9 cellular contexts compared by ENCODE assay signal in genomic region chr6:37965964-37966676, GRCh38.
DNase-seq lines count a peak whose midpoint lies in the region; ATAC-seq, FAIRE-seq and TF ChIP-seq lines count a peak whose summit lies in the region.
"Had no signal": no experiment of that assay in that cellular context is flagged by ENCODE, and none has a peak within 500 bp of the region (broad histone marks: within the 10 kb centered on the region; RNA-seq: fewer than 3 reads in every experiment).

No MANE protein-coding gene starts in this region.

- H3K4me1 ChIP-seq in RWPE2 (ENCODE audit: insufficient read depth, poor library complexity, severe bottlenecking) (peaks cover 14% of the 10 kb centered on the region), MM.1S (ENCODE audit: low read length) (no peaks in the 10 kb centered on the region)

- H2AFZ ChIP-seq in MM.1S (ENCODE audit: low read length): no peak overlapping the region

- ATAC-seq in RWPE2 (ENCODE audit: low read depth): peak; percentile 96
- no peak for ATAC-seq in HG02852 (IDR thresholded peaks at IDR 0.05; ENCODE audit: unreplicated experiment)
- ATAC-seq in HG03135 (IDR thresholded peaks at IDR 0.05; ENCODE audit: unreplicated experiment): no peak

- FAIRE-seq in GM12891 (lab: Jason Lieb, UNC): peak; percentile 67
- FAIRE-seq: TTC549 had no signal

- no peak overlapping the region for H3K9ac ChIP-seq in MM.1S (ENCODE audit: low read length)

- TF ChIP-seq POLR2A in GM12891 (IDR thresholded peaks at IDR 0.05; ENCODE audit: low read depth, low read length): no peak

- H3K79me2 ChIP-seq in MM.1S (ENCODE audit: low read length): no peaks in the 10 kb centered on the region

- H3K36me3 ChIP-seq in RWPE2 (ENCODE audit: low read depth) (no peaks in the 10 kb centered on the region), kidney epithelial cell (ENCODE audit: control insufficient read depth, insufficient read depth, low read length) (no peaks in the 10 kb centered on the region), MM.1S (replicated peaks; ENCODE audit: insufficient read depth, low read length) (no peaks in the 10 kb centered on the region)

- no peak overlapping the region for H3K4me2 ChIP-seq in MM.1S (ENCODE audit: low read depth, low read length)

- TF ChIP-seq CTCF in RWPE2 (IDR thresholded peaks at IDR 0.05; ENCODE audit: poor library complexity, severe bottlenecking) (no peak), kidney epithelial cell (IDR thresholded peaks at IDR 0.05; ENCODE audit: insufficient read depth, low read length, poor library complexity, severe bottlenecking) (no peak), MM.1S (IDR thresholded peaks at IDR 0.05; ENCODE audit: low read length) (no peak)

- no peak overlapping the region for H3K4me3 ChIP-seq in RWPE2 (ENCODE audit: severe bottlenecking)
- no peak overlapping the region for H3K4me3 ChIP-seq in kidney epithelial cell (ENCODE audit: low read depth, low read length)
- no peak overlapping the region for H3K4me3 ChIP-seq in MM.1S (ENCODE audit: low read length)

- no peaks in the 10 kb centered on the region for H3F3A ChIP-seq in MM.1S (ENCODE audit: insufficient read depth, low read length)

- H3K9me3 ChIP-seq in RWPE2 (ENCODE audit: severe bottlenecking) (no peaks in the 10 kb centered on the region), MM.1S (replicated peaks; ENCODE audit: insufficient read depth, low read length) (no peaks in the 10 kb centered on the region)

- no peaks in the 10 kb centered on the region for H3K9me2 ChIP-seq in MM.1S (replicated peaks; ENCODE audit: insufficient read depth, low read length)

- no peaks in the 10 kb centered on the region for H4K20me1 ChIP-seq in MM.1S (ENCODE audit: insufficient read depth, low read length)

- DNase-seq in GM12891 (ENCODE audit: insufficient read length, low spot score) (no peak), HCEC 1CT (peak; percentile 14), RWPE2 (ENCODE audit: low spot score) (no peak), kidney epithelial cell (ENCODE audit: low read depth) (peak; percentile 67), AG08396 (ENCODE audit: low spot score) (no peak), MM.1S (no peak)

- H3K27ac ChIP-seq in RWPE2 (ENCODE audit: poor library complexity, severe bottlenecking): peak overlapping the region; percentile 37
- H3K27ac ChIP-seq in MM.1S (ENCODE audit: low read length): no peak overlapping the region

- H3K27me3 ChIP-seq in RWPE2 (ENCODE audit: insufficient read depth, poor library complexity, severe bottlenecking) (no peaks in the 10 kb centered on the region), kidney epithelial cell (ENCODE audit: control insufficient read depth, insufficient read depth, low read length) (no peaks in the 10 kb centered on the region), MM.1S (replicated peaks; ENCODE audit: insufficient read depth, low read length) (no peaks in the 10 kb centered on the region)

TF ChIP-seq in GM12891, 5 proteins besides CTCF, POLR2A, EP300 and RAD21:
- TF ChIP-seq TAF1 (IDR thresholded peaks at IDR 0.05; ENCODE audit: low read depth, low read length): no peak
- peak; percentile 88 for TF ChIP-seq POU2F2 (IDR thresholded peaks at IDR 0.05; ENCODE audit: low read depth, low read length)
- no peak for TF ChIP-seq PAX5 (IDR thresholded peaks at IDR 0.05; ENCODE audit: insufficient read depth, low read length, severe bottlenecking)
- no peak for TF ChIP-seq SPI1 (IDR thresholded peaks at IDR 0.05; ENCODE audit: low read depth, low read length)

Comparison
In these comparisons a context has a peak if more than half of its experiments do, and no peak if none do; other contexts are left out.
1. DNase-seq: peak in HCEC 1CT (single experiment) and kidney epithelial cell (single experiment); none in GM12891 (single experiment), RWPE2 (single experiment), AG08396 (single experiment) and MM.1S (single experiment).